In the genomic region with DNA sequence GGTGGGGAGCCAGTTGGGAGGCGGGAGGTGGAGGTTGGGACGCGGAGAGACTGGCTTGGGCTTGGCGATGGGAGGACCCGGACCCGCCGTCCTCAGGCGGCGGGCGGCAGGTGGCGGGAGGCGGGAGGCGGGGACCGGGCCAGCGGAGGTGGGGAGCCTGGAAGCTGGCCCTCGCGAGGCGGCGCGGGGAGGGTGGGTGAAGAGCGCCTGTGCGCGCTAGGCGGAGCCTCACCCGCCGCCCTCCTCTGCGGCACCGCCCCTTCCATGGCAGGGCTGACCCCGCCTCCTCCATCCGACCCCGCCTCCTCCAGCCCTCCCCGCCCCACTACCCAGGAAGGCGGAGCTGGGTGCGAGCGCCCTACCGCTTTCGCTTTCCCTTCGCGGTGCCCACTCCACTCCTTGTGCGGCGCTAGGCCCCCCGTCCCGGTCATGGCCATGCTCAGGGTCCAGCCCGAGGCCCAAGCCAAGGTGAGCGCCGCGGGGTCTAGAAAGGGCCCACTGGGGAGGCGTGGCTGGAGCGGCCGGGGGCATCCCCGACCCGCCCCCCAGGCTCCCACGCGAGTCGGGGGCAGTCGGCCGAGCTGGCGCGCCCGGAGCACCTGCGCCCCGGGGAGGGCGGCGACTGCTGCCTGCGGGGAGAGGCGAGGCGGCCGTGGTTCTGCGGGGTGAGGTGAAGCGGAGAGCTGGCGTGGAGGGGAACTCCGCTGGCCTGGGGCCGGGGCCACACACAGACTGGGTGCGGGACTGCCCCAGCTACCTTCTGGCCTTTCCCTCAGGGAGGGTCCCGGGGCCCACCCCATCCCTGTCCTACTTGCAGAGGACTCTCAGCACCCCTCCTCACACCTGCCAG, we compare ENCODE assay signal across 1 cellular context.
A peak's percentile ranks its signal among the peaks of the same experiment; 100 is the strongest.
TF ChIP-seq lines count a peak whose summit lies in the region.

A gene (plus strand): TSS at position 361 of the 850 bp plus-strand sequence. CDS start 69 bp downstream, at position 430.

TF ChIP-seq in HepG2, 621 proteins besides CTCF, POLR2A, EP300 and RAD21 (continued from another document and continues in another):
- TF ChIP-seq SP2 (CRISPR knock-in tag; IDR thresholded peaks at IDR 0.05), result no peak
- TF ChIP-seq FLYWCH1 (CRISPR knock-in tag; IDR thresholded peaks at IDR 0.05), result no peak
- TF ChIP-seq, protein P1, sequence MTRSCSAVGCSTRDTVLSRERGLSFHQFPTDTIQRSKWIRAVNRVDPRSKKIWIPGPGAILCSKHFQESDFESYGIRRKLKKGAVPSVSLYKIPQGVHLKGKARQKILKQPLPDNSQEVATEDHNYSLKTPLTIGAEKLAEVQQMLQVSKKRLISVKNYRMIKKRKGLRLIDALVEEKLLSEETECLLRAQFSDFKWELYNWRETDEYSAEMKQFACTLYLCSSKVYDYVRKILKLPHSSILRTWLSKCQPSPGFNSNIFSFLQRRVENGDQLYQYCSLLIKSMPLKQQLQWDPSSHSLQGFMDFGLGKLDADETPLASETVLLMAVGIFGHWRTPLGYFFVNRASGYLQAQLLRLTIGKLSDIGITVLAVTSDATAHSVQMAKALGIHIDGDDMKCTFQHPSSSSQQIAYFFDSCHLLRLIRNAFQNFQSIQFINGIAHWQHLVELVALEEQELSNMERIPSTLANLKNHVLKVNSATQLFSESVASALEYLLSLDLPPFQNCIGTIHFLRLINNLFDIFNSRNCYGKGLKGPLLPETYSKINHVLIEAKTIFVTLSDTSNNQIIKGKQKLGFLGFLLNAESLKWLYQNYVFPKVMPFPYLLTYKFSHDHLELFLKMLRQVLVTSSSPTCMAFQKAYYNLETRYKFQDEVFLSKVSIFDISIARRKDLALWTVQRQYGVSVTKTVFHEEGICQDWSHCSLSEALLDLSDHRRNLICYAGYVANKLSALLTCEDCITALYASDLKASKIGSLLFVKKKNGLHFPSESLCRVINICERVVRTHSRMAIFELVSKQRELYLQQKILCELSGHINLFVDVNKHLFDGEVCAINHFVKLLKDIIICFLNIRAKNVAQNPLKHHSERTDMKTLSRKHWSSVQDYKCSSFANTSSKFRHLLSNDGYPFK (CRISPR knock-in tag; IDR thresholded peaks at IDR 0.05; ENCODE audit: borderline replicate concordance), result peak; percentile 77
- TF ChIP-seq, protein P2, sequence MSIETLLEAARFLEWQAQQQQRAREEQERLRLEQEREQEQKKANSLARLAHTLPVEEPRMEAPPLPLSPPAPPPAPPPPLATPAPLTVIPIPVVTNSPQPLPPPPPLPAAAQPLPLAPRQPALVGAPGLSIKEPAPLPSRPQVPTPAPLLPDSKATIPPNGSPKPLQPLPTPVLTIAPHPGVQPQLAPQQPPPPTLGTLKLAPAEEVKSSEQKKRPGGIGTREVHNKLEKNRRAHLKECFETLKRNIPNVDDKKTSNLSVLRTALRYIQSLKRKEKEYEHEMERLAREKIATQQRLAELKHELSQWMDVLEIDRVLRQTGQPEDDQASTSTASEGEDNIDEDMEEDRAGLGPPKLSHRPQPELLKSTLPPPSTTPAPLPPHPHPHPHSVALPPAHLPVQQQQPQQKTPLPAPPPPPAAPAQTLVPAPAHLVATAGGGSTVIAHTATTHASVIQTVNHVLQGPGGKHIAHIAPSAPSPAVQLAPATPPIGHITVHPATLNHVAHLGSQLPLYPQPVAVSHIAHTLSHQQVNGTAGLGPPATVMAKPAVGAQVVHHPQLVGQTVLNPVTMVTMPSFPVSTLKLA (IDR thresholded peaks at IDR 0.05), result peak; percentile 72
- no peak for TF ChIP-seq RCOR2 (CRISPR knock-in tag; IDR thresholded peaks at IDR 0.05)
- peak; percentile 75 for TF ChIP-seq BRD4 (CRISPR knock-in tag; IDR thresholded peaks at IDR 0.05)
- peak; percentile 93; the same call in 1 of the 2 replicates for TF ChIP-seq ZBTB7A (CRISPR knock-in tag; IDR thresholded peaks at IDR 0.05)
- TF ChIP-seq GTF3A (CRISPR knock-in tag; conservative IDR thresholded peaks at IDR 0.05), result no peak
- TF ChIP-seq TAF1 (CRISPR knock-in tag; IDR thresholded peaks at IDR 0.05), result peak; percentile 86
- peak; percentile 59; the same call in 1 of the 2 replicates for TF ChIP-seq GATAD2A (CRISPR knock-in tag; IDR thresholded peaks at IDR 0.05)
- TF ChIP-seq SALL2 (CRISPR knock-in tag; IDR thresholded peaks at IDR 0.05), result peak; percentile 77; the same call in 1 of the 2 replicates
- TF ChIP-seq SRF (IDR thresholded peaks at IDR 0.05; ENCODE audit: low read depth, low read length), result no peak
- TF ChIP-seq, protein P3, sequence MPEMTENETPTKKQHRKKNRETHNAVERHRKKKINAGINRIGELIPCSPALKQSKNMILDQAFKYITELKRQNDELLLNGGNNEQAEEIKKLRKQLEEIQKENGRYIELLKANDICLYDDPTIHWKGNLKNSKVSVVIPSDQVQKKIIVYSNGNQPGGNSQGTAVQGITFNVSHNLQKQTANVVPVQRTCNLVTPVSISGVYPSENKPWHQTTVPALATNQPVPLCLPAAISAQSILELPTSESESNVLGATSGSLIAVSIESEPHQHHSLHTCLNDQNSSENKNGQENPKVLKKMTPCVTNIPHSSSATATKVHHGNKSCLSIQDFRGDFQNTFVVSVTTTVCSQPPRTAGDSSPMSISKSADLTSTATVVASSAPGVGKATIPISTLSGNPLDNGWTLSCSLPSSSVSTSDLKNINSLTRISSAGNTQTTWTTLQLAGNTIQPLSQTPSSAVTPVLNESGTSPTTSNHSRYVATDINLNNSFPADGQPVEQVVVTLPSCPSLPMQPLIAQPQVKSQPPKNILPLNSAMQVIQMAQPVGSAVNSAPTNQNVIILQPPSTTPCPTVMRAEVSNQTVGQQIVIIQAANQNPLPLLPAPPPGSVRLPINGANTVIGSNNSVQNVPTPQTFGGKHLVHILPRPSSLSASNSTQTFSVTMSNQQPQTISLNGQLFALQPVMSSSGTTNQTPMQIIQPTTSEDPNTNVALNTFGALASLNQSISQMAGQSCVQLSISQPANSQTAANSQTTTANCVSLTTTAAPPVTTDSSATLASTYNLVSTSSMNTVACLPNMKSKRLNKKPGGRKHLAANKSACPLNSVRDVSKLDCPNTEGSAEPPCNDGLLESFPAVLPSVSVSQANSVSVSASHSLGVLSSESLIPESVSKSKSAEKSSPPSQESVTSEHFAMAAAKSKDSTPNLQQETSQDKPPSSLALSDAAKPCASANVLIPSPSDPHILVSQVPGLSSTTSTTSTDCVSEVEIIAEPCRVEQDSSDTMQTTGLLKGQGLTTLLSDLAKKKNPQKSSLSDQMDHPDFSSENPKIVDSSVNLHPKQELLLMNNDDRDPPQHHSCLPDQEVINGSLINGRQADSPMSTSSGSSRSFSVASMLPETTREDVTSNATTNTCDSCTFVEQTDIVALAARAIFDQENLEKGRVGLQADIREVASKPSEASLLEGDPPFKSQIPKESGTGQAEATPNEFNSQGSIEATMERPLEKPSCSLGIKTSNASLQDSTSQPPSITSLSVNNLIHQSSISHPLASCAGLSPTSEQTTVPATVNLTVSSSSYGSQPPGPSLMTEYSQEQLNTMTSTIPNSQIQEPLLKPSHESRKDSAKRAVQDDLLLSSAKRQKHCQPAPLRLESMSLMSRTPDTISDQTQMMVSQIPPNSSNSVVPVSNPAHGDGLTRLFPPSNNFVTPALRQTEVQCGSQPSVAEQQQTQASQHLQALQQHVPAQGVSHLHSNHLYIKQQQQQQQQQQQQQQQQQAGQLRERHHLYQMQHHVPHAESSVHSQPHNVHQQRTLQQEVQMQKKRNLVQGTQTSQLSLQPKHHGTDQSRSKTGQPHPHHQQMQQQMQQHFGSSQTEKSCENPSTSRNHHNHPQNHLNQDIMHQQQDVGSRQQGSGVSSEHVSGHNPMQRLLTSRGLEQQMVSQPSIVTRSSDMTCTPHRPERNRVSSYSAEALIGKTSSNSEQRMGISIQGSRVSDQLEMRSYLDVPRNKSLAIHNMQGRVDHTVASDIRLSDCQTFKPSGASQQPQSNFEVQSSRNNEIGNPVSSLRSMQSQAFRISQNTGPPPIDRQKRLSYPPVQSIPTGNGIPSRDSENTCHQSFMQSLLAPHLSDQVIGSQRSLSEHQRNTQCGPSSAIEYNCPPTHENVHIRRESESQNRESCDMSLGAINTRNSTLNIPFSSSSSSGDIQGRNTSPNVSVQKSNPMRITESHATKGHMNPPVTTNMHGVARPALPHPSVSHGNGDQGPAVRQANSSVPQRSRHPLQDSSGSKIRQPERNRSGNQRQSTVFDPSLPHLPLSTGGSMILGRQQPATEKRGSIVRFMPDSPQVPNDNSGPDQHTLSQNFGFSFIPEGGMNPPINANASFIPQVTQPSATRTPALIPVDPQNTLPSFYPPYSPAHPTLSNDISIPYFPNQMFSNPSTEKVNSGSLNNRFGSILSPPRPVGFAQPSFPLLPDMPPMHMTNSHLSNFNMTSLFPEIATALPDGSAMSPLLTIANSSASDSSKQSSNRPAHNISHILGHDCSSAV (CRISPR knock-in tag; IDR thresholded peaks at IDR 0.05; ENCODE audit: borderline replicate concordance), result peak; percentile 19; the same call in 1 of the 2 replicates
- no peak for TF ChIP-seq ZNF44 (CRISPR knock-in tag; IDR thresholded peaks at IDR 0.05)
- TF ChIP-seq KDM3A (CRISPR knock-in tag; IDR thresholded peaks at IDR 0.05; ENCODE audit: low read depth), result peak; percentile 58; the same call in 1 of the 2 replicates
- peak; percentile 78 for TF ChIP-seq ZSCAN21 (CRISPR knock-in tag; IDR thresholded peaks at IDR 0.05; ENCODE audit: borderline replicate concordance)
- TF ChIP-seq, protein P4, sequence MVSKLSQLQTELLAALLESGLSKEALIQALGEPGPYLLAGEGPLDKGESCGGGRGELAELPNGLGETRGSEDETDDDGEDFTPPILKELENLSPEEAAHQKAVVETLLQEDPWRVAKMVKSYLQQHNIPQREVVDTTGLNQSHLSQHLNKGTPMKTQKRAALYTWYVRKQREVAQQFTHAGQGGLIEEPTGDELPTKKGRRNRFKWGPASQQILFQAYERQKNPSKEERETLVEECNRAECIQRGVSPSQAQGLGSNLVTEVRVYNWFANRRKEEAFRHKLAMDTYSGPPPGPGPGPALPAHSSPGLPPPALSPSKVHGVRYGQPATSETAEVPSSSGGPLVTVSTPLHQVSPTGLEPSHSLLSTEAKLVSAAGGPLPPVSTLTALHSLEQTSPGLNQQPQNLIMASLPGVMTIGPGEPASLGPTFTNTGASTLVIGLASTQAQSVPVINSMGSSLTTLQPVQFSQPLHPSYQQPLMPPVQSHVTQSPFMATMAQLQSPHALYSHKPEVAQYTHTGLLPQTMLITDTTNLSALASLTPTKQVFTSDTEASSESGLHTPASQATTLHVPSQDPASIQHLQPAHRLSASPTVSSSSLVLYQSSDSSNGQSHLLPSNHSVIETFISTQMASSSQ (IDR thresholded peaks at IDR 0.05; ENCODE audit: low read depth), result no peak
- TF ChIP-seq, protein P4 (CRISPR knock-in tag; IDR thresholded peaks at IDR 0.05; ENCODE audit: borderline replicate concordance), result no peak; the same call in 1 of the 2 replicates
- no peak for TF ChIP-seq TBL1XR1 (IDR thresholded peaks at IDR 0.05; ENCODE audit: borderline replicate concordance, low read length, partially characterized antibody)
- TF ChIP-seq ZNF354B (CRISPR knock-in tag; IDR thresholded peaks at IDR 0.05), result no peak; the same call in 1 of the 2 replicates
- TF ChIP-seq, protein P5, sequence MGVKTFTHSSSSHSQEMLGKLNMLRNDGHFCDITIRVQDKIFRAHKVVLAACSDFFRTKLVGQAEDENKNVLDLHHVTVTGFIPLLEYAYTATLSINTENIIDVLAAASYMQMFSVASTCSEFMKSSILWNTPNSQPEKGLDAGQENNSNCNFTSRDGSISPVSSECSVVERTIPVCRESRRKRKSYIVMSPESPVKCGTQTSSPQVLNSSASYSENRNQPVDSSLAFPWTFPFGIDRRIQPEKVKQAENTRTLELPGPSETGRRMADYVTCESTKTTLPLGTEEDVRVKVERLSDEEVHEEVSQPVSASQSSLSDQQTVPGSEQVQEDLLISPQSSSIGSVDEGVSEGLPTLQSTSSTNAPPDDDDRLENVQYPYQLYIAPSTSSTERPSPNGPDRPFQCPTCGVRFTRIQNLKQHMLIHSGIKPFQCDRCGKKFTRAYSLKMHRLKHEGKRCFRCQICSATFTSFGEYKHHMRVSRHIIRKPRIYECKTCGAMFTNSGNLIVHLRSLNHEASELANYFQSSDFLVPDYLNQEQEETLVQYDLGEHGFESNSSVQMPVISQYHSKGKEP (CRISPR knock-in tag; IDR thresholded peaks at IDR 0.05), result peak; percentile 72
- peak; percentile 86 for TF ChIP-seq THAP11 (CRISPR knock-in tag; IDR thresholded peaks at IDR 0.05)
- TF ChIP-seq SRY (CRISPR knock-in tag; IDR thresholded peaks at IDR 0.05), result no peak
- peak; percentile 96 for TF ChIP-seq PHF8 (CRISPR knock-in tag; IDR thresholded peaks at IDR 0.05)
- TF ChIP-seq SIX1 (CRISPR knock-in tag; IDR thresholded peaks at IDR 0.05; ENCODE audit: borderline replicate concordance), result peak; percentile 9; the same call in 1 of the 2 replicates
- TF ChIP-seq, protein P6, sequence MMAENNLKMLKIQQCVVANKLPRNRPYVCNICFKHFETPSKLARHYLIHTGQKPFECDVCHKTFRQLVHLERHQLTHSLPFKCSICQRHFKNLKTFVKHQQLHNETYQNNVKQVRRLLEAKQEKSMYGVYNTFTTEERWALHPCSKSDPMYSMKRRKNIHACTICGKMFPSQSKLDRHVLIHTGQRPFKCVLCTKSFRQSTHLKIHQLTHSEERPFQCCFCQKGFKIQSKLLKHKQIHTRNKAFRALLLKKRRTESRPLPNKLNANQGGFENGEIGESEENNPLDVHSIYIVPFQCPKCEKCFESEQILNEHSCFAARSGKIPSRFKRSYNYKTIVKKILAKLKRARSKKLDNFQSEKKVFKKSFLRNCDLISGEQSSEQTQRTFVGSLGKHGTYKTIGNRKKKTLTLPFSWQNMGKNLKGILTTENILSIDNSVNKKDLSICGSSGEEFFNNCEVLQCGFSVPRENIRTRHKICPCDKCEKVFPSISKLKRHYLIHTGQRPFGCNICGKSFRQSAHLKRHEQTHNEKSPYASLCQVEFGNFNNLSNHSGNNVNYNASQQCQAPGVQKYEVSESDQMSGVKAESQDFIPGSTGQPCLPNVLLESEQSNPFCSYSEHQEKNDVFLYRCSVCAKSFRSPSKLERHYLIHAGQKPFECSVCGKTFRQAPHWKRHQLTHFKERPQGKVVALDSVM (CRISPR knock-in tag; IDR thresholded peaks at IDR 0.05), result no peak
- TF ChIP-seq ZNF263 (CRISPR knock-in tag; IDR thresholded peaks at IDR 0.05), result peak; percentile 54; the same call in 1 of the 2 replicates
- TF ChIP-seq ZBTB21 (CRISPR knock-in tag; IDR thresholded peaks at IDR 0.05), result no peak
- TF ChIP-seq SNAI1 (CRISPR knock-in tag; IDR thresholded peaks at IDR 0.05; ENCODE audit: borderline replicate concordance), result no peak
- TF ChIP-seq ZNF891 (CRISPR knock-in tag; IDR thresholded peaks at IDR 0.05), result no peak
- peak; percentile 62 for TF ChIP-seq TEAD3 (CRISPR knock-in tag; optimal IDR thresholded peaks at IDR 0.05; ENCODE audit: borderline replicate concordance)
- TF ChIP-seq, protein P7, sequence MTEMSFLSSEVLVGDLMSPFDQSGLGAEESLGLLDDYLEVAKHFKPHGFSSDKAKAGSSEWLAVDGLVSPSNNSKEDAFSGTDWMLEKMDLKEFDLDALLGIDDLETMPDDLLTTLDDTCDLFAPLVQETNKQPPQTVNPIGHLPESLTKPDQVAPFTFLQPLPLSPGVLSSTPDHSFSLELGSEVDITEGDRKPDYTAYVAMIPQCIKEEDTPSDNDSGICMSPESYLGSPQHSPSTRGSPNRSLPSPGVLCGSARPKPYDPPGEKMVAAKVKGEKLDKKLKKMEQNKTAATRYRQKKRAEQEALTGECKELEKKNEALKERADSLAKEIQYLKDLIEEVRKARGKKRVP (CRISPR knock-in tag; IDR thresholded peaks at IDR 0.05), result no peak
